ENCODE assay signal across 1 cellular context in the genomic region with DNA sequence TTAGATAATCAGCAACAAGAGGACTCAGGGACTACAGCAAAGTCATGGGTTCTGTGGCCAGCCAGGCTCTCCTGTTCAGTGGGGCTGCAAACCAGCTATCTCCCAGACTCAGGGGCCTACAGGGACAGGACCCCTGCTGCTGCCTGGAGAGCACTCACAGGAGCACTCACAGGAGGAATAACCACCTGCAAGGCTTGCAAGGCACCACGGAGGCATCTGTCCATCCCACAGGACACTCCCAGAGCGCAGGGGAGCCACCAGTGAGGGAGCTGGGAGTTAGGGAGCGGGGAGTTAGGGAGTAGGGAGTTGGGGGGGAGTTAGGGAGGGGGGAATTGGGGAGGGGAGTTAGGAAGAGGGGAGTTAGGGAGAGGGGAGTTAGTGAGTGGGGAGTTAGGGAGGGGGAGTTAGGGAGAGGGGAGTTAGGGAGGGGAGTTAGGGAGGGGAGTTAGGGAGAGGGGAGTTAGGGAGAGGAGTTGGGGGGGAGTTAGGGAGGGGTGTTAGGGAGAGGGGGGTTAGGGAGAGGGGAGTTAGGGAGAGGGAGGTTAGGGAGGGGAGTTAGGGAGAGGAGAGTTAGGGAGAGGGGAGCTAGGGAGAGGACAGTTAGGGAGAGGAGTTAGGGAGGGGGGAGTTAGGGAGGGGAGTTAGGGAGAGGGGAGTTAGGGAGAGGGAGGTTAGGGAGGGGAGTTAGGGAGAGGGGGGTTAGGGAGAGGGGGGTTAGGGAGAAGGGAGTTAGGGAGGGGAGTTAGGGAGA.
A peak's percentile ranks its signal among the peaks of the same experiment; 100 is the strongest.
TF ChIP-seq lines count a peak whose summit lies in the region.

No MANE protein-coding gene starts in this region.

TF ChIP-seq in K562, 482 proteins besides CTCF, POLR2A, EP300 and RAD21:
- TF ChIP-seq POLR2AphosphoS5 (IDR thresholded peaks at IDR 0.05; ENCODE audit: control insufficient read depth, insufficient read depth, low read depth, low read length) (no peak), ZNF263 (CRISPR knock-in tag; IDR thresholded peaks at IDR 0.05; ENCODE audit: borderline replicate concordance) (peak; percentile 74), RBM25 (IDR thresholded peaks at IDR 0.05; ENCODE audit: low read depth, low read length, severe bottlenecking) (no peak)
- TF ChIP-seq, protein P1, sequence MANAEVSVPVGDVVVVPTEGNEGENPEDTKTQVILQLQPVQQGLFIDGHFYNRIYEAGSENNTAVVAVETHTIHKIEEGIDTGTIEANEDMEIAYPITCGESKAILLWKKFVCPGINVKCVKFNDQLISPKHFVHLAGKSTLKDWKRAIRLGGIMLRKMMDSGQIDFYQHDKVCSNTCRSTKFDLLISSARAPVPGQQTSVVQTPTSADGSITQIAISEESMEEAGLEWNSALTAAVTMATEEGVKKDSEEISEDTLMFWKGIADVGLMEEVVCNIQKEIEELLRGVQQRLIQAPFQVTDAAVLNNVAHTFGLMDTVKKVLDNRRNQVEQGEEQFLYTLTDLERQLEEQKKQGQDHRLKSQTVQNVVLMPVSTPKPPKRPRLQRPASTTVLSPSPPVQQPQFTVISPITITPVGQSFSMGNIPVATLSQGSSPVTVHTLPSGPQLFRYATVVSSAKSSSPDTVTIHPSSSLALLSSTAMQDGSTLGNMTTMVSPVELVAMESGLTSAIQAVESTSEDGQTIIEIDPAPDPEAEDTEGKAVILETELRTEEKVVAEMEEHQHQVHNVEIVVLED (CRISPR knock-in tag; IDR thresholded peaks at IDR 0.05), result no peak
